ENCODE assay signal across 24 cellular contexts in genomic region chr6:34554593-34555322, GRCh38. TPM values are rescaled to one million over a fixed set of nuclear protein-coding genes. Genes with fewer than 3 reads are reported as not detected.
DNase-seq lines count a peak whose midpoint lies in the region; ATAC-seq, FAIRE-seq and TF ChIP-seq lines count a peak whose summit lies in the region.
"Had no signal": no experiment of that assay in that cellular context is flagged by ENCODE, and none has a peak within 500 bp of the region (broad histone marks: within the 10 kb centered on the region; RNA-seq: fewer than 3 reads in every experiment).

No MANE protein-coding gene starts in this region.

- intact Hi-C loops in activated naive CD4-positive, alpha-beta T cell treated with anti-CD3 and anti-CD28 coated beads for 36 hours (cut with micrococcal nuclease), result no loop called here

- FAIRE-seq in small intestine (lab: Jason Lieb, UNC) (no peak), frontal cortex (lab: Jason Lieb, UNC) (no peak)
- FAIRE-seq: GM18507, RCC 7860 had no signal

- TF ChIP-seq CTCF in NB4 (IDR thresholded peaks at IDR 0.05; ENCODE audit: low read depth, low read length) (no peak), epithelial cell of esophagus (IDR thresholded peaks at IDR 0.05; ENCODE audit: insufficient read depth, low read depth, low read length, missing control alignments) (no peak)

- no peaks in the 10 kb centered on the region for H3K36me3 Mint-ChIP-seq in activated naive CD4-positive, alpha-beta T cell treated with anti-CD3 and anti-CD28 coated beads for 36 hours (ENCODE audit: low read depth)
- H3K36me3 Mint-ChIP-seq: memory B cell, WTC11 had no signal

- peak overlapping the region; percentile 36 for H3K27ac Mint-ChIP-seq in activated naive CD4-positive, alpha-beta T cell treated with anti-CD3 and anti-CD28 coated beads for 36 hours
- H3K27ac Mint-ChIP-seq: activated naive CD8-positive, alpha-beta T cell treated with anti-CD3 and anti-CD28 coated beads, Interleukin-2, amount 50 U/mL, for 24 hours; memory B cell had no signal

- H3K27me3 Mint-ChIP-seq in activated naive CD4-positive, alpha-beta T cell treated with anti-CD3 and anti-CD28 coated beads for 36 hours (ENCODE audit: low read depth), result no peaks in the 10 kb centered on the region

- 73 to 78% (median 74%) methylated on average over 17 to 20 of the region's 20 CpGs for WGBS in small intestine, 3 donors

- H3K4me3 Mint-ChIP-seq in activated naive CD4-positive, alpha-beta T cell treated with anti-CD3 and anti-CD28 coated beads for 36 hours, result no peak overlapping the region
- H3K4me3 Mint-ChIP-seq: activated naive CD8-positive, alpha-beta T cell treated with anti-CD3 and anti-CD28 coated beads, Interleukin-2, amount 50 U/mL, for 24 hours; memory B cell; neural crest cell; WTC11 had no signal

- no peaks in the 10 kb centered on the region for H3K4me1 ChIP-seq in small intestine (ENCODE audit: control insufficient read depth in 2 of 2, insufficient read depth in 1 of 2, low read depth in 1 of 2, low read length in 1 of 2)
- H3K4me1 ChIP-seq: gastrocnemius medialis, psoas muscle, uterus had no signal

- TF ChIP-seq POLR2A in NB4 (IDR thresholded peaks at IDR 0.05; ENCODE audit: extremely low read depth, insufficient read length), result no peak

- H3K27ac ChIP-seq in small intestine (ENCODE audit: low read depth in 1 of 2, low read length in 1 of 2), result no peak overlapping the region
- H3K27ac ChIP-seq: gastrocnemius medialis, psoas muscle, uterus had no signal

- no peak overlapping the region for H3K4me3 ChIP-seq in NB4 (ENCODE audit: low read depth, low read length)
- H3K4me3 ChIP-seq in epithelial cell of esophagus (ENCODE audit: low read length), result no peak overlapping the region
- peak overlapping the region in 1 of 2 donors; percentile 23 for H3K4me3 ChIP-seq in small intestine (ENCODE audit: low read depth in 1 of 2, low read length in 2 of 2)
- H3K4me3 ChIP-seq: gastrocnemius medialis, psoas muscle, smooth muscle cell, uterus had no signal

- H3K27me3 ChIP-seq in small intestine (ENCODE audit: control insufficient read depth in 2 of 2, insufficient read depth in 2 of 2, low read length in 2 of 2), result no peaks in the 10 kb centered on the region
- H3K27me3 ChIP-seq: gastrocnemius medialis, uterus had no signal

- H3K36me3 ChIP-seq in small intestine (ENCODE audit: control insufficient read depth in 2 of 2, insufficient read depth in 2 of 2, low read length in 2 of 2), result no peaks in the 10 kb centered on the region
- H3K36me3 ChIP-seq: gastrocnemius medialis, uterus had no signal

- H3K9me3 ChIP-seq in small intestine (ENCODE audit: control insufficient read depth, low read depth), result no peaks in the 10 kb centered on the region
- H3K9me3 ChIP-seq: gastrocnemius medialis, uterus had no signal

- no peak for DNase-seq in activated naive CD4-positive, alpha-beta T cell treated with anti-CD3 and anti-CD28 coated beads for 36 hours
- no peak for DNase-seq in activated naive CD4-positive, alpha-beta T cell treated with anti-CD3 and anti-CD28 coated beads, Interleukin-2, amount 50 U/mL, for 16 hours
- peak; percentile 64 for DNase-seq in NB4 (ENCODE audit: low read depth)
- peak; percentile 53 for DNase-seq in epithelial cell of esophagus (ENCODE audit: low read depth)
- peak; percentile 42 for DNase-seq in small intestine
- no peak for DNase-seq in frontal cortex (ENCODE audit: low spot score in 2 of 2)
- DNase-seq in globus pallidus (ENCODE audit: low spot score), result no peak
- DNase-seq: activated CD8-positive, alpha-beta memory T cell treated with anti-CD3 and anti-CD28 coated beads for 24 hours; activated naive CD8-positive, alpha-beta T cell treated with anti-CD3 and anti-CD28 coated beads, Interleukin-2, amount 50 U/mL, for 24 hours; dermis blood vessel endothelial cell; gastrocnemius medialis; kidney glomerular epithelial cell; MM.1S; psoas muscle; stimulated activated CD4-positive, alpha-beta T cell treated with anti-CD3 and anti-CD28 coated beads, Interleukin-4, amount 100 ng/mL, for 1 hour; uterus had no signal

- peaks cover 14% of the 10 kb centered on the region for H3K4me1 Mint-ChIP-seq in activated naive CD4-positive, alpha-beta T cell treated with anti-CD3 and anti-CD28 coated beads for 36 hours (ENCODE audit: low read depth)

- H3K9me3 Mint-ChIP-seq in activated naive CD4-positive, alpha-beta T cell treated with anti-CD3 and anti-CD28 coated beads for 36 hours, result peaks cover 4% of the 10 kb centered on the region
- H3K9me3 Mint-ChIP-seq: activated naive CD8-positive, alpha-beta T cell treated with anti-CD3 and anti-CD28 coated beads, Interleukin-2, amount 50 U/mL, for 24 hours; memory B cell; WTC11 had no signal

- no peak for ATAC-seq in HG03571 (IDR thresholded peaks at IDR 0.05; ENCODE audit: unreplicated experiment)
- ATAC-seq: activated naive CD8-positive, alpha-beta T cell treated with anti-CD3 and anti-CD28 coated beads, Interleukin-2, amount 50 U/mL, for 24 hours; gastrocnemius medialis; psoas muscle; WTC11 had no signal

- CTCF ChIA-PET in activated naive CD4-positive, alpha-beta T cell treated with anti-CD3 and anti-CD28 coated beads for 36 hours (lab: Charles Lee), result no interaction called here

RNA-seq across cellular contexts. Expression of gene SPDEF, which starts 1.4 kb away (rescaled TPM):
- under 1 TPM; 0.24 to 0.35 TPM for total RNA-seq in activated naive CD4-positive, alpha-beta T cell treated with anti-CD3 and anti-CD28 coated beads for 36 hours
- polyA plus RNA-seq in small intestine, result 10 to 100 TPM; 10.9 to 20.6 (median 13.0) TPM
- not detected for total RNA-seq in frontal cortex
- total RNA-seq: smooth muscle cell; T-helper 2 cell treated with Interferon-gamma antibody and Interleukin-4, amounts not matched to agents 100 ng/mL and 5 ng/mL, for 36 hours had no signal

Comparison
In these comparisons a context has a peak if more than half of its experiments do, and no peak if none do; other contexts are left out.
1. DNase-seq: peak in NB4 (single experiment), epithelial cell of esophagus (single experiment) and small intestine (single experiment); none in activated naive CD4-positive, alpha-beta T cell treated with anti-CD3 and anti-CD28 coated beads for 36 hours (single experiment), activated naive CD4-positive, alpha-beta T cell treated with anti-CD3 and anti-CD28 coated beads, Interleukin-2, amount 50 U/mL, for 16 hours (single experiment), frontal cortex (0 of 2) and globus pallidus (single experiment).